Comparison of ENCODE assay signal across 14 cellular contexts in the genomic region with DNA sequence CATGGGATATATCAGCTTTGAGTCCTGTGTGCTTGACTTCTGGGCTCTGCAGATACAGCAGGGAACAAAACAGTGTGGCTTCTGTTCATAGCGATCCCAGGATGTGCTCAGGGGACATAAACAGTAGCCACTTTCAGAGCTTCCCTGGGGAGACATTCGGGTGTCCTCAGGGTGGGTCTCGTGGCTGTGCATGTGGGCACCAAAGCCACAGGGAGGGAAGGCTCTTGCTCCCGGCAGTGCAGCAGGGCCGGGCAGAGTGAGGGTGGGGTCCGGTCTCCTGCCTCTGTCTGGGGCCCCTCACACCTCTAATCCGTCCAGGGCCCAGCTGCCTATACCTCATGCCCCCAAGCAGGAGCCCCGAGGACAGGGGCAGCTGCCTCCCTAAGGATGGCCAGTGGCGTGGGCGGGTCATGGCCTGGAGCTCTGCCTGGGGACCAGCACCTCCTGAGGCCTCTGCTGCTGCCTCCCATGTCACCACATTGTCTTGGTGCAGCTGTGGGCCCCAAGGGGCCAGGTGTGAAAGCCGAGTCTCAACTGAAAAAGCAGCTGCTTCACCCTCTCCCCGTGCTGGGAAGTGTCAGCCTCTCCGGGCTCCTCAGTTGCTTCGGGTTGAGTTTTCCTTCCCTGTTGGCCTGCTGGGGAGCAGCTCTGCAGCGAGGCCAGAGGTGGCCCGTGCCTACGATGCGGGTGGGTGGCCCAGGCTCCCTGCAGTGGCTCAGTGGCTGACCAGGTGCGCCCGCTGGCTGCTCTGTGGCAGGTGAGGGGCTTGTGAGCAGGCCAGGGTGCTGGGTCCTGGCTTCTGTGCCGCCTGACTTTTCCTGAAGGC. TPM values are rescaled to one million over a fixed set of nuclear protein-coding genes. Genes with fewer than 3 reads are reported as not detected.
DNase-seq lines count a peak whose midpoint lies in the region; ATAC-seq and TF ChIP-seq lines count a peak whose summit lies in the region.
"Had no signal": no experiment of that assay in that cellular context is flagged by ENCODE, and none has a peak within 500 bp of the region (broad histone marks: within the 10 kb centered on the region; RNA-seq: fewer than 3 reads in every experiment).

No MANE protein-coding gene starts in this region.

- no peaks in the 10 kb centered on the region for H3K36me3 ChIP-seq in transverse colon
- H3K36me3 ChIP-seq: thoracic aorta had no signal

- no peak overlapping the region for H3K4me3 ChIP-seq in transverse colon

- 75% methylated on average over 17 of the region's 21 CpGs; no CpG with 5 or more reads in 1 of the 2 donors for WGBS in transverse colon (ENCODE audit: low coverage in 1 of 2), 2 donors

- peaks cover 24 to 61% (median 37%) of the 10 kb centered on the region in 4 donors for H3K4me1 ChIP-seq in transverse colon

- H3K27me3 Mint-ChIP-seq in activated naive CD4-positive, alpha-beta T cell treated with anti-CD3 and anti-CD28 coated beads, Interleukin-2, amount 10 ng/mL, durations not matched to agents 7 days and 5 days: peaks cover 4% of the 10 kb centered on the region
- H3K27me3 Mint-ChIP-seq in T-helper 17 cell: no peaks in the 10 kb centered on the region
- H3K27me3 Mint-ChIP-seq in memory B cell: no peaks in the 10 kb centered on the region

- TF ChIP-seq POLR2A in transverse colon (IDR thresholded peaks at IDR 0.05): no peak

- H3K27me3 ChIP-seq in transverse colon: no peaks in the 10 kb centered on the region

- in situ Hi-C loops in transverse colon (cut with MboI; ENCODE audit: low pct_ligation_motif_present in 1 of 4, low pct_unique_long_range_greater_than_20kb in 1 of 4, low sequenced_read_pairs in 3 of 4): no loop called here

- no peak for DNase-seq in activated naive CD4-positive, alpha-beta T cell treated with anti-CD3 and anti-CD28 coated beads, Interleukin-2, amount 10 ng/mL, durations not matched to agents 7 days and 5 days
- DNase-seq in activated naive CD4-positive, alpha-beta T cell treated with Interleukin-2 at 50 U/mL for 16 hours: no peak
- DNase-seq in T-helper 17 cell: no peak
- no peak for DNase-seq in memory B cell (ENCODE audit: low spot score in 2 of 2)
- no peak for DNase-seq in transverse colon
- DNase-seq in stimulated activated CD4-positive, alpha-beta T cell treated with anti-CD3 and anti-CD28 coated beads, Interleukin-4, amount 100 ng/mL, for 1 hour: no peak
- no peak for DNase-seq in NCI-H345 (lab: John Stamatoyannopoulos, UW)
- DNase-seq in 8988T: no peak
- DNase-seq: activated effector memory CD4-positive, alpha-beta T cell treated with anti-CD3 and anti-CD28 coated beads, Interleukin-2, amount 50 U/mL, for 16 hours; DMS 273 treated with DMSO at 0.1 percent for 48 hours; erythroblast; retina had no signal

- CTCF ChIA-PET in activated naive CD4-positive, alpha-beta T cell treated with anti-CD3 and anti-CD28 coated beads, Interleukin-2, amount 10 ng/mL, durations not matched to agents 7 days and 5 days (lab: Charles Lee): no interaction called here

- TF ChIP-seq EP300 in transverse colon (IDR thresholded peaks at IDR 0.05; ENCODE audit: low read depth): no peak

- H3K36me3 Mint-ChIP-seq in activated naive CD4-positive, alpha-beta T cell treated with anti-CD3 and anti-CD28 coated beads, Interleukin-2, amount 10 ng/mL, durations not matched to agents 7 days and 5 days: peaks cover 3% of the 10 kb centered on the region
- H3K36me3 Mint-ChIP-seq in T-helper 17 cell (ENCODE audit: low read depth) (no peaks in the 10 kb centered on the region), memory B cell (peaks cover 4% of the 10 kb centered on the region)

- no peak overlapping the region for H3K4me3 Mint-ChIP-seq in activated naive CD4-positive, alpha-beta T cell treated with anti-CD3 and anti-CD28 coated beads, Interleukin-2, amount 10 ng/mL, durations not matched to agents 7 days and 5 days
- H3K4me3 Mint-ChIP-seq in T-helper 17 cell (no peak overlapping the region), memory B cell (peak overlapping the region; percentile 61)
- H3K4me3 Mint-ChIP-seq: T-helper 1 cell treated with Interleukin-12 subunit alpha and Interleukin-12 subunit beta and Interleukin-4 antibody, amounts not matched to agents 30 μg/mL and 1 μg/mL, for 36 hours had no signal

- peaks cover 37% of the 10 kb centered on the region for H3K4me1 Mint-ChIP-seq in activated naive CD4-positive, alpha-beta T cell treated with anti-CD3 and anti-CD28 coated beads, Interleukin-2, amount 10 ng/mL, durations not matched to agents 7 days and 5 days
- H3K4me1 Mint-ChIP-seq in T-helper 17 cell (peaks cover 15% of the 10 kb centered on the region), memory B cell (peaks cover 24% of the 10 kb centered on the region)

- no peaks in the 10 kb centered on the region for H3K9me3 ChIP-seq in T-helper 17 cell (ENCODE audit: control insufficient read depth, low read length, poor library complexity, severe bottlenecking)
- H3K9me3 ChIP-seq in transverse colon: no peaks in the 10 kb centered on the region
- H3K9me3 ChIP-seq: thoracic aorta had no signal

- intact Hi-C loops in transverse colon (cut with DNase I; ENCODE audit: low total_unique reads): no loop called here

- peak overlapping the region; percentile 89 to 94 (median 93) for H3K27ac ChIP-seq in transverse colon

- ATAC-seq in T-helper 17 cell (no peak), memory B cell (ENCODE audit: low read depth) (no peak)

- H3K9me3 Mint-ChIP-seq in activated naive CD4-positive, alpha-beta T cell treated with anti-CD3 and anti-CD28 coated beads, Interleukin-2, amount 10 ng/mL, durations not matched to agents 7 days and 5 days: no peaks in the 10 kb centered on the region
- no peaks in the 10 kb centered on the region for H3K9me3 Mint-ChIP-seq in memory B cell
- H3K9me3 Mint-ChIP-seq: T-helper 1 cell treated with Interleukin-12 subunit alpha and Interleukin-12 subunit beta and Interleukin-4 antibody, amounts not matched to agents 30 μg/mL and 1 μg/mL, for 36 hours had no signal

- H3K27ac Mint-ChIP-seq in activated naive CD4-positive, alpha-beta T cell treated with anti-CD3 and anti-CD28 coated beads, Interleukin-2, amount 10 ng/mL, durations not matched to agents 7 days and 5 days: peak overlapping the region; percentile 49
- H3K27ac Mint-ChIP-seq in T-helper 17 cell: peak overlapping the region; percentile 86
- H3K27ac Mint-ChIP-seq in memory B cell: peak overlapping the region; percentile 94
- H3K27ac Mint-ChIP-seq: T-helper 1 cell treated with Interleukin-12 subunit alpha and Interleukin-12 subunit beta and Interleukin-4 antibody, amounts not matched to agents 30 μg/mL and 1 μg/mL, for 36 hours had no signal

- TF ChIP-seq CTCF in transverse colon (IDR thresholded peaks at IDR 0.05): no peak

RNA-seq across cellular contexts. Expression of gene TPCN2, which starts 3.8 kb away (rescaled TPM):
- total RNA-seq in T-helper 17 cell: 10 to 100 TPM in 1 of 2 donors, 1 to 10 TPM in 1; 9.1 to 16.4 TPM
- 10 to 100 TPM; 16.8 to 25.4 (median 20.7) TPM for total RNA-seq in transverse colon

RNA-seq across cellular contexts. Expression of gene MRGPRF, which starts 39.5 kb away (rescaled TPM):
- total RNA-seq in T-helper 17 cell (not detected), transverse colon (100 to 1,000 TPM in 1 of 4 donors, 10 to 100 TPM in 3; 17.9 to 119 (median 43.6) TPM)

Comparison
In these comparisons a context has a peak if more than half of its experiments do, and no peak if none do; other contexts are left out.
1. RNA of gene MRGPRF, which starts 39.5 kb away (total RNA-seq): 17.9 to 119 TPM in transverse colon; not detected in T-helper 17 cell; every median in the first group is over 10 times any median in the second.
2. Peak in every context shown above with its lines, with median percentiles within 50 percentile points of each other: H3K27ac Mint-ChIP-seq.